12 cellular contexts compared by ENCODE assay signal in the genomic region with DNA sequence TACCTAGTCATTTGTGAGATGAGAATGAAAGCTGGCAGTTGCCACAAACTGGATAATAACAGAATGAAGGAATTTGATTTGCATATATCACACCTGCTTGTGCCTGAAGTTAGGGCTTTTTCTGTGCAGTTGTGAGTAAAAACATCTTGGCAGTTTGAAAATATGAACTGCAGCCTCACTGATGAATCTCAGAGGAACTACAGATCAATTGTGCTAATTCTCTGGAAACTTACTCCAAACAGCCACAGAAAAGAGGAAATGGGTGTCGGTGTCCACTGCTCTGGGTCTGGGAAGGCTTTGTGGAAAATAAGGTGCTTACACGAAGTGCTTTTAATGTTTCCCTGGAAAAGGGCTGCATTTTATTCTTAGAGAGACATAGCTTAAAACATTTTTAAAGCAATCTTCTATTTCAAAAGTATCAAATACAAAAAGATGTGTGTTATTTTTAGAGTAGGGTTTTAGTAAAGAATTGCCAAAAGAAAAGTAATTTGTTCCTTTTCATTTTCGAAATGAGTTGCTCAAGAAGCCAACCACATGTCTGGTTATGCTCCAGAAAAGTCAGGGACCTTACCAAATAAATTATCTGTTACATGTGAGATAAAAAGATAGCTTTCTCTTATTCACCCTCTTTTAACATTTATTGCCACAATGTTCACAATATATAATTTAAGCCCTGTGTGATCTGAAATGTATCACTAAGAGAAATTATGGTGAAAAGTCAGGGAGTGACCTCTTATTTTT.
A peak's percentile ranks its signal among the peaks of the same experiment; 100 is the strongest.
DNase-seq lines count a peak whose midpoint lies in the region; ATAC-seq and TF ChIP-seq lines count a peak whose summit lies in the region.
"Had no signal": no experiment of that assay in that cellular context is flagged by ENCODE, and none has a peak within 500 bp of the region (broad histone marks: within the 10 kb centered on the region; RNA-seq: fewer than 3 reads in every experiment).

No MANE protein-coding gene starts in this region.

- POLR2A ChIA-PET in activated naive CD8-positive, alpha-beta T cell treated with anti-CD3 and anti-CD28 coated beads, Interleukin-2, amount 10 ng/mL, durations not matched to agents 7 days and 5 days (lab: Charles Lee): no interaction called here

- intact Hi-C loops in mucosa of descending colon (cut with DNase I, micrococcal nuclease): no loop called here

- TF ChIP-seq CTCF in chondrocyte (IDR thresholded peaks at IDR 0.05): no peak
- no peak for TF ChIP-seq CTCF in mucosa of descending colon (IDR thresholded peaks at IDR 0.05)

- H3K9me3 ChIP-seq in mucosa of descending colon: no peaks in the 10 kb centered on the region
- H3K9me3 ChIP-seq: gastrocnemius medialis had no signal

- H3K4me3 Mint-ChIP-seq in activated naive CD8-positive, alpha-beta T cell treated with anti-CD3 and anti-CD28 coated beads, Interleukin-2, amount 10 ng/mL, durations not matched to agents 7 days and 5 days: peak overlapping the region; percentile 16
- H3K4me3 Mint-ChIP-seq in activated naive CD8-positive, alpha-beta T cell treated with anti-CD3 and anti-CD28 coated beads for 36 hours: no peak overlapping the region
- H3K4me3 Mint-ChIP-seq in chondrocyte (ENCODE audit: unreplicated experiment): peak overlapping the region; percentile 15
- H3K4me3 Mint-ChIP-seq: activated naive CD8-positive, alpha-beta T cell treated with anti-CD3 and anti-CD28 coated beads, Interleukin-2, amount 50 U/mL, for 24 hours had no signal

- no peaks in the 10 kb centered on the region for H3K36me3 Mint-ChIP-seq in activated naive CD8-positive, alpha-beta T cell treated with anti-CD3 and anti-CD28 coated beads, Interleukin-2, amount 10 ng/mL, durations not matched to agents 7 days and 5 days
- no peaks in the 10 kb centered on the region for H3K36me3 Mint-ChIP-seq in activated naive CD8-positive, alpha-beta T cell treated with anti-CD3 and anti-CD28 coated beads for 36 hours
- no peaks in the 10 kb centered on the region for H3K36me3 Mint-ChIP-seq in chondrocyte (ENCODE audit: low read depth)

- H3K4me1 ChIP-seq in mucosa of descending colon (ENCODE audit: low read depth): peaks cover 2% of the 10 kb centered on the region

- H3K27me3 Mint-ChIP-seq in activated naive CD8-positive, alpha-beta T cell treated with anti-CD3 and anti-CD28 coated beads, Interleukin-2, amount 10 ng/mL, durations not matched to agents 7 days and 5 days: peaks cover 18% of the 10 kb centered on the region
- H3K27me3 Mint-ChIP-seq in activated naive CD8-positive, alpha-beta T cell treated with anti-CD3 and anti-CD28 coated beads for 36 hours: peaks cover 39% of the 10 kb centered on the region
- no peaks in the 10 kb centered on the region for H3K27me3 Mint-ChIP-seq in chondrocyte (ENCODE audit: low read depth)

- H3K36me3 ChIP-seq in mucosa of descending colon (ENCODE audit: low read depth): no peaks in the 10 kb centered on the region
- H3K36me3 ChIP-seq: gastrocnemius medialis had no signal

- no peak for ATAC-seq in activated naive CD8-positive, alpha-beta T cell treated with anti-CD3 and anti-CD28 coated beads, Interleukin-2, amount 10 ng/mL, durations not matched to agents 7 days and 5 days (ENCODE audit: low read depth)
- peak; percentile 62 for ATAC-seq in HG03354 (IDR thresholded peaks at IDR 0.05; ENCODE audit: poor library complexity, severe bottlenecking, unreplicated experiment)
- no peak for ATAC-seq in activated CD4-positive, CD25-positive, alpha-beta regulatory T cell treated with anti-CD3 and anti-CD28 coated beads, Interleukin-2, amount 50 U/mL, for 24 hours
- ATAC-seq in mucosa of descending colon: no peak
- ATAC-seq: activated naive CD8-positive, alpha-beta T cell treated with anti-CD3 and anti-CD28 coated beads, Interleukin-2, amount 50 U/mL, for 24 hours; gastrocnemius medialis had no signal

- H3K4me1 Mint-ChIP-seq in activated naive CD8-positive, alpha-beta T cell treated with anti-CD3 and anti-CD28 coated beads, Interleukin-2, amount 10 ng/mL, durations not matched to agents 7 days and 5 days: peaks cover 16% of the 10 kb centered on the region
- H3K4me1 Mint-ChIP-seq in activated naive CD8-positive, alpha-beta T cell treated with anti-CD3 and anti-CD28 coated beads for 36 hours: peaks cover 7% of the 10 kb centered on the region
- peaks cover 53% of the 10 kb centered on the region for H3K4me1 Mint-ChIP-seq in chondrocyte (ENCODE audit: low read depth)

- peaks cover 3% of the 10 kb centered on the region for H3K9me3 Mint-ChIP-seq in activated naive CD8-positive, alpha-beta T cell treated with anti-CD3 and anti-CD28 coated beads, Interleukin-2, amount 10 ng/mL, durations not matched to agents 7 days and 5 days
- no peaks in the 10 kb centered on the region for H3K9me3 Mint-ChIP-seq in activated naive CD8-positive, alpha-beta T cell treated with anti-CD3 and anti-CD28 coated beads for 36 hours
- no peaks in the 10 kb centered on the region for H3K9me3 Mint-ChIP-seq in chondrocyte (ENCODE audit: low read depth)
- H3K9me3 Mint-ChIP-seq: activated naive CD8-positive, alpha-beta T cell treated with anti-CD3 and anti-CD28 coated beads, Interleukin-2, amount 50 U/mL, for 24 hours had no signal

- no peak overlapping the region for H3K4me3 ChIP-seq in mucosa of descending colon
- H3K4me3 ChIP-seq: gastrocnemius medialis had no signal

- no peak for DNase-seq in activated naive CD8-positive, alpha-beta T cell treated with anti-CD3 and anti-CD28 coated beads, Interleukin-2, amount 10 ng/mL, durations not matched to agents 7 days and 5 days
- no peak for DNase-seq in activated naive CD8-positive, alpha-beta T cell treated with anti-CD3 and anti-CD28 coated beads for 36 hours
- DNase-seq in chondrocyte (ENCODE audit: low spot score) (no peak), NCI-H2196 (lab: John Stamatoyannopoulos, UW; ENCODE audit: unreplicated experiment) (no peak), mucosa of descending colon (no peak)
- no peak for DNase-seq in activated CD4-positive, CD25-positive, alpha-beta regulatory T cell (lab: John Stamatoyannopoulos, UW)
- DNase-seq: activated naive CD8-positive, alpha-beta T cell treated with anti-CD3 and anti-CD28 coated beads, Interleukin-2, amount 50 U/mL, for 24 hours; gastrocnemius medialis; NCI-H2081; stimulated activated CD4-positive, alpha-beta T cell treated with anti-CD3 and anti-CD28 coated beads, Interleukin-4, amount 100 ng/mL, for 4 hours had no signal

- H3K27ac Mint-ChIP-seq in activated naive CD8-positive, alpha-beta T cell treated with anti-CD3 and anti-CD28 coated beads, Interleukin-2, amount 10 ng/mL, durations not matched to agents 7 days and 5 days: no peak overlapping the region
- no peak overlapping the region for H3K27ac Mint-ChIP-seq in activated naive CD8-positive, alpha-beta T cell treated with anti-CD3 and anti-CD28 coated beads for 36 hours
- no peak overlapping the region for H3K27ac Mint-ChIP-seq in chondrocyte (ENCODE audit: unreplicated experiment)
- H3K27ac Mint-ChIP-seq: activated naive CD8-positive, alpha-beta T cell treated with anti-CD3 and anti-CD28 coated beads, Interleukin-2, amount 50 U/mL, for 24 hours had no signal
